In the genomic region with DNA sequence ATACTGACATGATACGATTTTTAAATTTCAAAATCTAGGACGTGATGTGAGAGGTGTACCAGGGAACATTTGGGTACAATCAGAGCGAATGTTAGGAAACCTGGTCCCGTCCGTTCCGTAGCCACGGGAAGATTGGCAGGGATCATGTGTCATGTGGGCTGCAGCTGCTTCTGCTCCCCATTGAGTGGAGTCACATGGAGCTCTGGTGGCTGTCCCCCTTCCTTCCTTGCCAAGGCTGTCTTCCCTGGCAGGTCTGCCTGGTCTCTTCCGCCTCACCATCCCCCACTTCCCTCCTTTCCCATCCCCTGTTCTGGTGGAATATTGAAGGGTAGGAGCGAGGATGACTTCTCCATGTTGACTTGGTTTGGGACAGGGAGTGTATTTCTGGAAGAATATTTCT, we compare ENCODE assay signal across 22 cellular contexts. TPM values are rescaled to one million over a fixed set of nuclear protein-coding genes. Genes with fewer than 3 reads are reported as not detected.
DNase-seq lines count a peak whose midpoint lies in the region; ATAC-seq and TF ChIP-seq lines count a peak whose summit lies in the region.
"Had no signal": no experiment of that assay in that cellular context is flagged by ENCODE, and none has a peak within 500 bp of the region (broad histone marks: within the 10 kb centered on the region; RNA-seq: fewer than 3 reads in every experiment).

No MANE protein-coding gene starts in this region.

- H3K4me3 ChIP-seq in heart left ventricle, result no peak overlapping the region
- H3K4me3 ChIP-seq in neuronal stem cell (ENCODE audit: low read length in 2 of 2), result no peak overlapping the region
- H3K4me3 ChIP-seq in vagina, result no peak overlapping the region
- H3K4me3 ChIP-seq: GM12878 had no signal

- H2BK12ac ChIP-seq in neuronal stem cell (ENCODE audit: low read length), result no peak overlapping the region

- H2BK15ac ChIP-seq in neuronal stem cell (ENCODE audit: low read length), result no peak overlapping the region

- H2AFZ ChIP-seq in neuronal stem cell (ENCODE audit: low read length), result no peak overlapping the region

- no peak overlapping the region for H3K9ac ChIP-seq in neuronal stem cell (ENCODE audit: low read depth, low read length, poor library complexity)

- 63 to 66% (median 65%) methylated on average over 9 of the region's 9 CpGs for WGBS in heart left ventricle, 4 donors
- WGBS in neuronal stem cell (ENCODE audit: extremely low coverage in 2 of 2, insufficient read length in 2 of 2, insufficient replicate concordance in 1 of 2), 2 donors, result no CpG with 5 or more reads among the region's 9 CpGs

- no peak overlapping the region for H3K4me2 ChIP-seq in neuronal stem cell (ENCODE audit: insufficient read depth, low read length, poor library complexity, severe bottlenecking)

- peak in 1 of 5 donors; percentile 32 for DNase-seq in heart left ventricle
- DNase-seq in cardiac septum (ENCODE audit: low spot score), result no peak
- DNase-seq in NCI-H69 (lab: John Stamatoyannopoulos, UW), result peak; percentile 10
- DNase-seq in neuronal stem cell (ENCODE audit: low spot score), result no peak
- DNase-seq in vagina (ENCODE audit: extremely low spot score in 2 of 2), result peak; percentile 69 to 85
- DNase-seq in SKM-1 treated with dmso at 0.1 percent for 144 hours (lab: John Stamatoyannopoulos, UW; ENCODE audit: unreplicated experiment), result no peak
- DNase-seq: BE2C; C1 segment of cervical spinal cord; CD4-positive, CD25-positive, alpha-beta regulatory T cell; CD8-positive, alpha-beta memory T cell; COR-L47; DMS 273 treated with DMSO at 0.1 percent for 48 hours; DMS53; DND-41; EL; HCEC 1CT had no signal

- H3K27ac ChIP-seq in heart left ventricle (no peak overlapping the region), neuronal stem cell (replicated peaks; ENCODE audit: low read length) (no peak overlapping the region), vagina (no peak overlapping the region)
- H3K27ac ChIP-seq: HL-60 had no signal

- no peaks in the 10 kb centered on the region for H3K27me3 ChIP-seq in heart left ventricle
- H3K27me3 ChIP-seq in neuronal stem cell (ENCODE audit: control insufficient read depth in 3 of 3, insufficient read depth in 3 of 3, low read depth in 1 of 3, low read length in 3 of 3), result no peaks in the 10 kb centered on the region
- H3K27me3 ChIP-seq in vagina, result no peaks in the 10 kb centered on the region
- H3K27me3 ChIP-seq: BE2C had no signal

- H2BK5ac ChIP-seq in neuronal stem cell (ENCODE audit: low read length), result no peak overlapping the region

- no peak overlapping the region for H4K8ac ChIP-seq in neuronal stem cell (ENCODE audit: low read depth, low read length)

- H3K4me1 ChIP-seq in heart left ventricle (peaks cover 0 to 3% (median 0%) of the 10 kb centered on the region in 12 donors), neuronal stem cell (ENCODE audit: control insufficient read depth in 2 of 2, insufficient read depth in 1 of 2, low read depth in 1 of 2, low read length in 2 of 2) (no peaks in the 10 kb centered on the region), vagina (no peaks in the 10 kb centered on the region)
- H3K4me1 ChIP-seq: BE2C had no signal

- ATAC-seq in heart left ventricle (peak in 3 of 4 donors; percentile 46 to 61 (median 54)), HG02938 (IDR thresholded peaks at IDR 0.05; ENCODE audit: unreplicated experiment) (no peak)
- ATAC-seq: GM12878 had no signal

- TF ChIP-seq CTCF in heart left ventricle (IDR thresholded peaks at IDR 0.05) (no peak), vagina (IDR thresholded peaks at IDR 0.05) (no peak)

- H4K91ac ChIP-seq in neuronal stem cell (ENCODE audit: low read depth, low read length, poor library complexity), result no peak overlapping the region

- no peak overlapping the region for H3K14ac ChIP-seq in neuronal stem cell (ENCODE audit: low read length)

- no peak overlapping the region for H2AK5ac ChIP-seq in neuronal stem cell (ENCODE audit: low read depth, low read length)

- TF ChIP-seq POLR2A in heart left ventricle (IDR thresholded peaks at IDR 0.05) (no peak), vagina (IDR thresholded peaks at IDR 0.05) (no peak)

- H3K79me1 ChIP-seq in neuronal stem cell (ENCODE audit: low read depth, low read length), result no peaks in the 10 kb centered on the region

- H3K9me3 ChIP-seq in heart left ventricle, result peaks cover 0 to 15% (median 4%) of the 10 kb centered on the region in 12 donors
- H3K9me3 ChIP-seq in neuronal stem cell (replicated peaks in 1 of 2; ENCODE audit: control insufficient read depth in 2 of 2, insufficient read depth in 1 of 2, low read depth in 1 of 2, low read length in 2 of 2), result peaks cover 3 to 5% of the 10 kb centered on the region in 2 donors
- H3K9me3 ChIP-seq in vagina, result no peaks in the 10 kb centered on the region
- H3K9me3 ChIP-seq: BE2C had no signal

- no peak overlapping the region for H2BK120ac ChIP-seq in neuronal stem cell (ENCODE audit: low read depth, low read length)

- H3K36me3 ChIP-seq in heart left ventricle (no peaks in the 10 kb centered on the region), neuronal stem cell (replicated peaks in 1 of 2; ENCODE audit: control insufficient read depth in 2 of 2, insufficient read depth in 2 of 2, low read length in 2 of 2) (no peaks in the 10 kb centered on the region), vagina (no peaks in the 10 kb centered on the region)
- H3K36me3 ChIP-seq: BE2C had no signal

- H3K23ac ChIP-seq in neuronal stem cell (ENCODE audit: low read depth, low read length, poor library complexity), result no peak overlapping the region

- no peak overlapping the region for H3K4ac ChIP-seq in neuronal stem cell (ENCODE audit: low read length)

- H3K18ac ChIP-seq in neuronal stem cell (ENCODE audit: low read length), result peak overlapping the region; percentile 61

- intact Hi-C loops in heart left ventricle (cut with DNase I), result no loop called here
- intact Hi-C loops in cardiac septum (cut with DNase I), result no loop called here
- intact Hi-C loops in vagina (cut with DNase I), result no loop called here

RNA-seq across cellular contexts. Expression of a gene that starts 33.8 kb away (rescaled TPM):
- total RNA-seq in heart left ventricle (10 to 100 TPM in 8 of 9 donors, 1 to 10 TPM in 1; 7.9 to 63.5 (median 30.3) TPM), cardiac septum (25.1 TPM), vagina (7.1 TPM)
- polyA plus RNA-seq in heart left ventricle, result 10 to 100 TPM; 12.4 to 16.7 TPM
- polyA plus RNA-seq in neuronal stem cell (2013, experiment 1 of 2), result not detected
- polyA plus RNA-seq in neuronal stem cell (2013, experiment 2 of 2), result not detected
- total RNA-seq: CD4-positive, CD25-positive, alpha-beta regulatory T cell; CD8-positive, alpha-beta memory T cell; G401; GM12878; HT1080 had no signal
- polyA plus RNA-seq: CD4-positive, CD25-positive, alpha-beta regulatory T cell; CD8-positive, alpha-beta memory T cell; GM12878 had no signal

RNA-seq across cellular contexts. Expression of a gene that starts 54.4 kb away (rescaled TPM):
- total RNA-seq in heart left ventricle, result 1 to 10 TPM in 2 of 9 donors, under 1 TPM in 6, not detected in 1; 0.09 to 1.5 (median 0.46) TPM
- under 1 TPM; 0.08 to 0.91 TPM for polyA plus RNA-seq in heart left ventricle
- 1.0 TPM for total RNA-seq in cardiac septum
- 5.0 TPM for polyA plus RNA-seq in neuronal stem cell (2013, experiment 1 of 2)
- polyA plus RNA-seq in neuronal stem cell (2013, experiment 2 of 2), result 4.6 TPM
- not detected for total RNA-seq in vagina
- total RNA-seq: A172; CD4-positive, CD25-positive, alpha-beta regulatory T cell; CD8-positive, alpha-beta memory T cell; GM12878; HT1080 had no signal
- polyA plus RNA-seq: CD8-positive, alpha-beta memory T cell had no signal

Comparison
In these comparisons a context has a peak if more than half of its experiments do, and no peak if none do; other contexts are left out.
1. DNase-seq: peak in NCI-H69 (single experiment) and vagina (2 of 2); none in cardiac septum (single experiment), neuronal stem cell (single experiment) and SKM-1 treated with dmso at 0.1 percent for 144 hours (single experiment).